In the genomic region with DNA sequence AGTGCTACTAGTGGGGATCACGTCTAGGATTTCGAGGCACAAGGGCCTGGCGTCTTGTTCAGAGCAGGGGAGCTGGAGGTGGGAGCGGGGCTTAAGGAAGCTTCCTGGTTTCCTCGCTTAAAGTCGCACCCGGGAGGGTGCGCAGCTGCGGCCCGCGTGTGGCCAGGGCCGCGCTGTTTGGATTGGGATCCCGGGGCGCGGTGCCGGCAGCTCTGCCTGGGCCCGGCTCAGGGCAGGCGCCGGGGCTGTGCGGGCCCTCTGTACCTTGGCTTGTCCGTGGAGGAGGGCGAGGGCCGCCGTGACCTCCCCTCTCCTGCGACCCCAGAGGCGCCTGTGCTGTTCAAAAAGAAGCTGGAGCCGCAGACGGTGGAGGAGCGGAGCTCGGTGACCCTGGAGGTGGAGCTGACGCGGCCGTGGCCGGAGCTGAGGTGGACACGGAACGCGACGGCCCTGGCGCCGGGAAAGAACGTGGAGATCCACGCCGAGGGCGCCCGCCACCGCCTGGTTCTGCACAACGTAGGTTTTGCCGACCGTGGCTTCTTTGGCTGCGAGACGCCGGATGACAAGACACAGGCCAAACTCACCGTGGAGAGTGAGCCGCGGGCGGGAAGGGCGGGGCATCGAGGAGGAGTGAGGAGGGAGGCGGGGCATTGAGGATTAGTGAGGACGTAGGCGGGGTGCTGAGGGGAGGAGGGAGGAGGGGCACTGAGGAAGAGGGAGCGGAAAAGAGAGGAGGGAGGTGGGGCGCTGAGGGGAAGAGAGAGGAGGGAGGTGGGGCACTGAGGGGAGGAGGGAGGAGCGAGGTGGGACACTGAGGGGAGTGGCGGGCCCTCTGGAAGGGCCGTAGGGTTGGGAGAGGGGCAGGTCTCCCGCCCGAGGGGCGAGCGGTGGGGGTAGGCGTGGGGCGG, we compare ENCODE assay signal across 8 cellular contexts.
DNase-seq lines count a peak whose midpoint lies in the region; FAIRE-seq lines count a peak whose summit lies in the region.

No MANE protein-coding gene starts in this region.

- H4K20me1 ChIP-seq in GM23248 (ENCODE audit: insufficient read depth) = no peaks in the 10 kb centered on the region

- no peaks in the 10 kb centered on the region for H3K27me3 Mint-ChIP-seq in CD4-positive, alpha-beta memory T cell

- peak overlapping the region; percentile 79 to 86 (median 82) for H3K4me3 Mint-ChIP-seq in CD4-positive, alpha-beta memory T cell

- FAIRE-seq in urothelium cell line (lab: Jason Lieb, UNC) = no peak

- H3K9me2 ChIP-seq in GM23248 (ENCODE audit: insufficient read depth) = no peaks in the 10 kb centered on the region

- H3K9me3 ChIP-seq in CD4-positive, alpha-beta memory T cell (ENCODE audit: control insufficient read depth in 1 of 2, low read length in 2 of 2) = no peaks in the 10 kb centered on the region
- no peaks in the 10 kb centered on the region for H3K9me3 ChIP-seq in GM23248 (ENCODE audit: low read depth)

- POLR2A ChIA-PET in CD4-positive, alpha-beta memory T cell (lab: Charles Lee; ENCODE audit: partially characterized antibody) = interaction anchor here (0.6 to 2.4 kb wide), 12 partner anchors 56 to 212 kb away, joined by 3 to 23 read pairs (median 6); a partner anchor contains a TSS

- no peaks in the 10 kb centered on the region for H3K36me3 ChIP-seq in CD4-positive, alpha-beta memory T cell (ENCODE audit: insufficient read depth, low read length)
- H3K36me3 ChIP-seq in GM23248 (ENCODE audit: low read depth) = no peaks in the 10 kb centered on the region

- H3K4me2 ChIP-seq in GM23248 (ENCODE audit: unreplicated experiment) = peak overlapping the region; percentile 87

- H3K9me3 Mint-ChIP-seq in CD4-positive, alpha-beta memory T cell = no peaks in the 10 kb centered on the region

- H3K79me2 ChIP-seq in GM23248 (ENCODE audit: insufficient read depth) = no peaks in the 10 kb centered on the region

- 4% methylated on average over 58 to 60 of the region's 73 CpGs for WGBS in GM23248 (ENCODE audit: low coverage in 1 of 2, low lambda C conversion rate in 2 of 2, missing lambda C conversion rate in 2 of 2), 2 experiments

- in situ Hi-C loops in GM23248 (cut with MboI) = no loop called here

- peaks cover 4 to 19% (median 11%) of the 10 kb centered on the region in 4 donors for H3K4me1 Mint-ChIP-seq in CD4-positive, alpha-beta memory T cell

- peaks cover under 1% of the 10 kb centered on the region; the same call in 1 of the 2 replicates for H3F3A ChIP-seq in GM23248 (ENCODE audit: insufficient read depth)

- H3K27ac Mint-ChIP-seq in CD4-positive, alpha-beta memory T cell = peak overlapping the region; percentile 41 to 93 (median 82)

- intact Hi-C loops in CD4-positive, alpha-beta memory T cell (cut with micrococcal nuclease) = loop anchor here (1.0 to 5.0 kb wide), 4 partner anchors 62 to 182 kb away; a partner anchor contains a TSS

- H3K36me3 Mint-ChIP-seq in CD4-positive, alpha-beta memory T cell = peaks cover 0 to 6% of the 10 kb centered on the region in 2 donors

- no peaks in the 10 kb centered on the region for H3K27me3 ChIP-seq in CD4-positive, alpha-beta memory T cell (ENCODE audit: insufficient read depth, low read length)
- no peaks in the 10 kb centered on the region for H3K27me3 ChIP-seq in GM23248 (replicated peaks; ENCODE audit: insufficient read depth)

- H3K4me1 ChIP-seq in CD4-positive, alpha-beta memory T cell (ENCODE audit: insufficient read depth, low read length) = peaks cover 8% of the 10 kb centered on the region
- peaks cover 2% of the 10 kb centered on the region for H3K4me1 ChIP-seq in GM23248 (ENCODE audit: insufficient read depth)

- CTCF ChIA-PET in CD4-positive, alpha-beta memory T cell (lab: Charles Lee; ENCODE audit: partially characterized antibody) = interaction anchor here (0.9 to 1.6 kb wide), 4 partner anchors 10 to 184 kb away, joined by 3 to 5 read pairs (median 4); a partner anchor contains a TSS

- DNase-seq in CD4-positive, alpha-beta memory T cell = peak; percentile 83 to 90 (median 85)
- DNase-seq in GM23248 (peak; percentile 95), NCI-H1417 (lab: John Stamatoyannopoulos, UW) (peak; percentile 0 to 85 (median 77)), dedifferentiated amniotic fluid mesenchymal stem cell (ENCODE audit: extremely low spot score) (peak; percentile 78), left kidney (ENCODE audit: low read depth, low spot score) (peak; percentile 97), urothelium cell line (ENCODE audit: low spot score) (no peak)
- DNase-seq in activated CD4-positive, alpha-beta T cell treated with anti-CD3 and anti-CD28 coated beads, Interleukin-2, amount 50 U/mL, for 24 hours (ENCODE audit: low read depth in 1 of 2, low spot score in 1 of 2) = peak; percentile 74 to 88
- DNase-seq in stimulated activated CD4-positive, alpha-beta T cell treated with anti-CD3 and anti-CD28 coated beads, Interleukin-15, amount 100 ng/mL, for 24 hours = peak; percentile 95

- peak overlapping the region; percentile 81 for H3K9ac ChIP-seq in GM23248

- peak overlapping the region; percentile 36 to 62 for H3K4me3 ChIP-seq in CD4-positive, alpha-beta memory T cell (ENCODE audit: low read length in 2 of 2)
- H3K4me3 ChIP-seq in GM23248 = peak overlapping the region; percentile 78

- H2AFZ ChIP-seq in GM23248 = peak overlapping the region; percentile 78

- H3K27ac ChIP-seq in CD4-positive, alpha-beta memory T cell (ENCODE audit: low read depth, low read length) = peak overlapping the region; percentile 53
- H3K27ac ChIP-seq in GM23248 = no peak overlapping the region
